In genomic region chr9:127574089-127574921, GRCh38 we compare ENCODE assay signal across 8 cellular contexts. TPM values are rescaled to one million over a fixed set of nuclear protein-coding genes. Genes with fewer than 3 reads are reported as not detected.
A peak's percentile ranks its signal among the peaks of the same experiment; 100 is the strongest.
DNase-seq lines count a peak whose midpoint lies in the region; ATAC-seq and TF ChIP-seq lines count a peak whose summit lies in the region.

No MANE protein-coding gene starts in this region.

- H3K9me3 ChIP-seq in lower lobe of right lung: no peaks in the 10 kb centered on the region

- no peak for TF ChIP-seq CTCF in lower lobe of right lung (IDR thresholded peaks at IDR 0.05)
- TF ChIP-seq CTCF in GM10248 (IDR thresholded peaks at IDR 0.05; ENCODE audit: control extremely low read depth, extremely low read depth, low read depth, missing control alignments): no peak

- peak overlapping the region; percentile 43 for H3K27ac Mint-ChIP-seq in activated CD8-positive, alpha-beta T cell treated with anti-CD3 and anti-CD28 coated beads, Interleukin-2, amount 10 ng/mL, durations not matched to agents 7 days and 5 days

- peaks cover 79% of the 10 kb centered on the region for H3K4me1 ChIP-seq in lower lobe of right lung

- H3K27me3 ChIP-seq in lower lobe of right lung (ENCODE audit: low read depth): no peaks in the 10 kb centered on the region

- no peak overlapping the region for H3K4me3 Mint-ChIP-seq in activated CD8-positive, alpha-beta T cell treated with anti-CD3 and anti-CD28 coated beads, Interleukin-2, amount 10 ng/mL, durations not matched to agents 7 days and 5 days

- CTCF ChIA-PET in activated CD8-positive, alpha-beta T cell treated with anti-CD3 and anti-CD28 coated beads, Interleukin-2, amount 10 ng/mL, durations not matched to agents 7 days and 5 days (lab: Charles Lee): interaction anchor here (0.7 to 1.1 kb wide), 2 partner anchors 11 to 48 kb away, joined by 3 to 5 read pairs; no protein-coding TSS in a partner anchor
- CTCF ChIA-PET in GM10248 (lab: Yijun Ruan, JAX): interaction anchor here (1.6 kb wide), 1 partner anchor 11 kb away, joined by 7 read pairs; no protein-coding TSS in a partner anchor

- H3K36me3 Mint-ChIP-seq in activated CD8-positive, alpha-beta T cell treated with anti-CD3 and anti-CD28 coated beads, Interleukin-2, amount 10 ng/mL, durations not matched to agents 7 days and 5 days (ENCODE audit: low read depth): no peaks in the 10 kb centered on the region

- H3K4me3 ChIP-seq in lower lobe of right lung: no peak overlapping the region

- peaks cover 78% of the 10 kb centered on the region for H3K4me1 Mint-ChIP-seq in activated CD8-positive, alpha-beta T cell treated with anti-CD3 and anti-CD28 coated beads, Interleukin-2, amount 10 ng/mL, durations not matched to agents 7 days and 5 days (ENCODE audit: low read depth)

- H3K27ac ChIP-seq in lower lobe of right lung: peak overlapping the region; percentile 87

- POLR2A ChIA-PET in activated CD8-positive, alpha-beta T cell treated with anti-CD3 and anti-CD28 coated beads, Interleukin-2, amount 10 ng/mL, durations not matched to agents 7 days and 5 days (lab: Charles Lee): no interaction called here
- POLR2A ChIA-PET in GM10248 (lab: Yijun Ruan, JAX): no interaction called here

- no peaks in the 10 kb centered on the region for H3K36me3 ChIP-seq in lower lobe of right lung

- H3K27me3 Mint-ChIP-seq in activated CD8-positive, alpha-beta T cell treated with anti-CD3 and anti-CD28 coated beads, Interleukin-2, amount 10 ng/mL, durations not matched to agents 7 days and 5 days (ENCODE audit: low read depth): no peaks in the 10 kb centered on the region

- no peaks in the 10 kb centered on the region for H3K9me3 Mint-ChIP-seq in activated CD8-positive, alpha-beta T cell treated with anti-CD3 and anti-CD28 coated beads, Interleukin-2, amount 10 ng/mL, durations not matched to agents 7 days and 5 days (ENCODE audit: insufficient read depth)

- ATAC-seq in activated CD8-positive, alpha-beta T cell treated with anti-CD3 and anti-CD28 coated beads, Interleukin-2, amount 10 ng/mL, durations not matched to agents 7 days and 5 days: no peak
- ATAC-seq in lower lobe of right lung (peak; percentile 40 to 53), HG03571 (IDR thresholded peaks at IDR 0.05; ENCODE audit: unreplicated experiment) (no peak), GM21529 (IDR thresholded peaks at IDR 0.05; ENCODE audit: unreplicated experiment) (no peak)

- intact Hi-C loops in lower lobe of right lung (cut with DNase I): no loop called here

- DNase-seq in DMS153 treated with DMSO at 0.1 percent for 48 hours (lab: John Stamatoyannopoulos, UW; ENCODE audit: unreplicated experiment): peak; percentile 99
- peak; percentile 92 for DNase-seq in NCI-H128 (lab: John Stamatoyannopoulos, UW; ENCODE audit: unreplicated experiment)
- DNase-seq in activated CD8-positive, alpha-beta T cell treated with anti-CD3 and anti-CD28 coated beads, Interleukin-2, amount 10 ng/mL, durations not matched to agents 7 days and 5 days: no peak
- peak; percentile 73 for DNase-seq in lower lobe of right lung
- DNase-seq in GM10248 (ENCODE audit: extremely low spot score): no peak
- no peak for DNase-seq in OCI-M2 (lab: John Stamatoyannopoulos, UW; ENCODE audit: unreplicated experiment)

RNA-seq across cellular contexts. Expression of gene STXBP1, which starts 37.8 kb away (rescaled TPM):
- 10 to 100 TPM; 24.2 to 25.3 TPM for total RNA-seq in activated CD8-positive, alpha-beta T cell treated with anti-CD3 and anti-CD28 coated beads, Interleukin-2, amount 10 ng/mL, durations not matched to agents 7 days and 5 days
- total RNA-seq in lower lobe of right lung: 88.6 TPM

Comparison
In these comparisons a context has a peak if more than half of its experiments do, and no peak if none do; other contexts are left out.
1. DNase-seq: peak in DMS153 treated with DMSO at 0.1 percent for 48 hours (single experiment), NCI-H128 (single experiment) and lower lobe of right lung (single experiment); none in activated CD8-positive, alpha-beta T cell treated with anti-CD3 and anti-CD28 coated beads, Interleukin-2, amount 10 ng/mL, durations not matched to agents 7 days and 5 days (single experiment), GM10248 (single experiment) and OCI-M2 (single experiment).
2. ATAC-seq: peak in lower lobe of right lung (2 of 2); none in activated CD8-positive, alpha-beta T cell treated with anti-CD3 and anti-CD28 coated beads, Interleukin-2, amount 10 ng/mL, durations not matched to agents 7 days and 5 days (single experiment), HG03571 (single experiment) and GM21529 (single experiment).